In the genomic region with DNA sequence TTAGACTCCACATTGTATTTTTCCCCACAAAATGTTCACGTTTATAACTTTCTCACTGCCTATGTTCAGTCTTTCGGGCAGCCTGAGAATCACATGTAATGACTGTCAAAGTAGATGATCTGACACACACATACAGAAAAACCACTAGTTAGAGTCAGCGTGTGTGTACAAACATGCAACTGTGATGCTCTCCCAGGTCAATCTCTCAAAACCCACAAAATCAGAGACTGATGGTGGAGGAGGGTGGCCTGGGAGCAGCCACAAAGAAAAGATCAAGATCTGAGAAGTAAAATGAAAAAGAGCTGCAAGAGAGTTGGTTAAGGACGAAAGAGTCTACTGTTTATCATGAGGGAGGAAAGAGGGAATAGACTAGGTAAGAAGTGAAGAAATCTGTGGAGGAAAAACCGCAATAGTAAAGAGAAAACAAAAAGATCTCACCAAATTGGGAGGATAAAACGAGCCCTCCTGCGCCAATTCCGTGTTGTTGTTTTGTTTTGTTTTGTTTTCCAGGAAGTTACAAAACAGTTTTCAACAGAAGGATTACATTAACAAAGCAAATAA, we compare ENCODE assay signal across 9 cellular contexts. TPM values are rescaled to one million over a fixed set of nuclear protein-coding genes. Genes with fewer than 3 reads are reported as not detected.
DNase-seq lines count a peak whose midpoint lies in the region; ATAC-seq and TF ChIP-seq lines count a peak whose summit lies in the region.
"Had no signal": no experiment of that assay in that cellular context is flagged by ENCODE, and none has a peak within 500 bp of the region (broad histone marks: within the 10 kb centered on the region; RNA-seq: fewer than 3 reads in every experiment).

No MANE protein-coding gene starts in this region.

- peak overlapping the region; percentile 43 for H3K4me3 ChIP-seq in hepatocyte

- peaks cover 56% of the 10 kb centered on the region for H4K20me1 ChIP-seq in hepatocyte (ENCODE audit: insufficient read depth, poor library complexity, severe bottlenecking)

- H3K9me3 ChIP-seq in hepatocyte (ENCODE audit: low read depth), result no peaks in the 10 kb centered on the region

- TF ChIP-seq CTCF in activated B cell treated with CpG ODN at 0.5 μM for 24 hours (IDR thresholded peaks at IDR 0.05) (no peak), hepatocyte (IDR thresholded peaks at IDR 0.05; ENCODE audit: poor library complexity) (no peak)

- peaks cover 54% of the 10 kb centered on the region for H3K4me1 Mint-ChIP-seq in activated B cell treated with CpG ODN at 0.5 μM for 24 hours
- peaks cover 33% of the 10 kb centered on the region for H3K4me1 Mint-ChIP-seq in stimulated activated naive CD8-positive, alpha-beta T cell treated with anti-CD3 and anti-CD28 coated beads, Interleukin-15, amount 100 ng/mL, for 72 hours

- POLR2A ChIA-PET in activated B cell treated with CpG ODN at 0.5 μM for 24 hours (lab: Charles Lee), result interaction anchor here (0.6 to 2.5 kb wide), 5 partner anchors 9 to 365 kb away, joined by 3 to 23 read pairs (median 4); a partner anchor contains a TSS

- H3K79me2 ChIP-seq in hepatocyte, result peaks cover 63% of the 10 kb centered on the region

- peak overlapping the region; percentile 97 for H3K4me3 Mint-ChIP-seq in activated B cell treated with CpG ODN at 0.5 μM for 24 hours
- peak overlapping the region; percentile 82 to 100 for H3K4me3 Mint-ChIP-seq in stimulated activated naive CD8-positive, alpha-beta T cell treated with anti-CD3 and anti-CD28 coated beads, Interleukin-15, amount 100 ng/mL, for 72 hours

- H2AFZ ChIP-seq in hepatocyte, result no peak overlapping the region

- H3K27ac Mint-ChIP-seq in activated B cell treated with CpG ODN at 0.5 μM for 24 hours, result peak overlapping the region; percentile 91
- peak overlapping the region in 1 of 2 donors; percentile 95 for H3K27ac Mint-ChIP-seq in stimulated activated naive CD8-positive, alpha-beta T cell treated with anti-CD3 and anti-CD28 coated beads, Interleukin-15, amount 100 ng/mL, for 72 hours

- intact Hi-C loops in activated B cell treated with CpG ODN at 0.5 μM for 24 hours (cut with micrococcal nuclease), result loop anchor here (2.0 to 5.0 kb wide), 4 partner anchors 63 to 441 kb away; a partner anchor contains a TSS

- ATAC-seq in activated B cell treated with CpG ODN at 0.5 μM for 24 hours (ENCODE audit: low read depth) (no peak), GM21717 (IDR thresholded peaks at IDR 0.05; ENCODE audit: unreplicated experiment) (no peak), HG02973 (IDR thresholded peaks at IDR 0.05; ENCODE audit: unreplicated experiment) (no peak)
- no peak for ATAC-seq in stimulated activated naive CD8-positive, alpha-beta T cell treated with anti-CD3 and anti-CD28 coated beads, Interleukin-15, amount 100 ng/mL, for 72 hours

- no peaks in the 10 kb centered on the region for H3K36me3 ChIP-seq in hepatocyte (replicated peaks; ENCODE audit: insufficient read depth, low read depth)

- no peaks in the 10 kb centered on the region for H3K27me3 ChIP-seq in hepatocyte

- no peaks in the 10 kb centered on the region for H3K9me2 ChIP-seq in hepatocyte (replicated peaks; ENCODE audit: insufficient read depth)

- CTCF ChIA-PET in activated B cell treated with CpG ODN at 0.5 μM for 24 hours (lab: Charles Lee), result interaction anchor here (1.0 kb wide), 1 partner anchor 186 kb away, joined by 3 read pairs; no protein-coding TSS in a partner anchor

- H3K27me3 Mint-ChIP-seq in activated B cell treated with CpG ODN at 0.5 μM for 24 hours, result no peaks in the 10 kb centered on the region
- no peaks in the 10 kb centered on the region for H3K27me3 Mint-ChIP-seq in stimulated activated naive CD8-positive, alpha-beta T cell treated with anti-CD3 and anti-CD28 coated beads, Interleukin-15, amount 100 ng/mL, for 72 hours

- H3K27ac ChIP-seq in hepatocyte, result peak overlapping the region; percentile 95
- H3K27ac ChIP-seq: 22Rv1 had no signal

- 24% methylated on average over 8 of the region's 8 CpGs for WGBS in hepatocyte (ENCODE audit: low lambda C conversion rate, missing lambda C conversion rate)

- peaks cover 17% of the 10 kb centered on the region for H3K36me3 Mint-ChIP-seq in activated B cell treated with CpG ODN at 0.5 μM for 24 hours (ENCODE audit: low read depth)

- H3K4me1 ChIP-seq in hepatocyte (ENCODE audit: insufficient read depth), result peaks cover 28% of the 10 kb centered on the region

- peak overlapping the region; percentile 84 for H3K4me2 ChIP-seq in hepatocyte

- DNase-seq in DMS 273 (lab: John Stamatoyannopoulos, UW; ENCODE audit: unreplicated experiment) (peak; percentile 19), DMS 273 treated with DMSO at 0.1 percent for 48 hours (lab: John Stamatoyannopoulos, UW) (no peak), activated B cell treated with CpG ODN at 0.5 μM for 24 hours (no peak), hepatocyte (ENCODE audit: low spot score) (no peak), activated gamma-delta T cell (lab: John Stamatoyannopoulos, UW) (no peak)
- DNase-seq in stimulated activated naive CD8-positive, alpha-beta T cell treated with anti-CD3 and anti-CD28 coated beads, Interleukin-15, amount 100 ng/mL, for 72 hours, result no peak

- no peaks in the 10 kb centered on the region for H3K9me3 Mint-ChIP-seq in activated B cell treated with CpG ODN at 0.5 μM for 24 hours
- H3K9me3 Mint-ChIP-seq in stimulated activated naive CD8-positive, alpha-beta T cell treated with anti-CD3 and anti-CD28 coated beads, Interleukin-15, amount 100 ng/mL, for 72 hours, result no peaks in the 10 kb centered on the region

RNA-seq across cellular contexts. Expression of a gene that starts 2.3 kb away (rescaled TPM):
- total RNA-seq in activated B cell treated with CpG ODN at 0.5 μM for 24 hours (10.7 and 15.6 TPM in 2 replicates), hepatocyte (31.4 and 36.5 TPM in 2 replicates)
- 18.3 and 20.5 TPM in 2 replicates for polyA plus RNA-seq in hepatocyte
